ENCODE assay signal across 23 cellular contexts in the genomic region with DNA sequence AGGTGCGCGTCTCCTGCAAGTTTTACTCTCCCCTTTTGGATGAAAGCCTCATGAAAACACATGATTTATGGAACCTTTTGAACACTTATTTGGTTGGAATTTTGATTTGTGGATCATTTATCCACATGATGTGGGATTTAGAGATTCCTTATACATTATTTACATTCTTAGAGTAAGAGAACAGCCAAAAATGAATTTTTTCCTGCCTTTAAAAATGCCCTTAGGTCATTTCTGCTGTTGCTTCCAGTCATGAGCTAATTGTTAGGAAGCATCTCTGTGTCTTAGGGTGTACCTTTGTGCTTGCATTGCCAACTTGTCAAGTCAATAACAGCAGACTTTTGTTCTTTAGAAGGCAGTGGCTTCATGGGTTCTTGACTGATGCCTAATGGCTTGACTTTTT.
A peak's percentile ranks its signal among the peaks of the same experiment; 100 is the strongest.
DNase-seq lines count a peak whose midpoint lies in the region; ATAC-seq and TF ChIP-seq lines count a peak whose summit lies in the region.
"Had no signal": no experiment of that assay in that cellular context is flagged by ENCODE, and none has a peak within 500 bp of the region (broad histone marks: within the 10 kb centered on the region; RNA-seq: fewer than 3 reads in every experiment).

No MANE protein-coding gene starts in this region.

- H3K9me3 Mint-ChIP-seq in activated naive CD4-positive, alpha-beta T cell treated with anti-CD3 and anti-CD28 coated beads for 36 hours = no peaks in the 10 kb centered on the region
- H3K9me3 Mint-ChIP-seq in T-cell = no peaks in the 10 kb centered on the region
- H3K9me3 Mint-ChIP-seq: activated CD4-positive, alpha-beta memory T cell treated with anti-CD3 and anti-CD28 coated beads for 36 hours had no signal

- H2AFZ ChIP-seq in osteoblast (ENCODE audit: low read length) = no peak overlapping the region

- no peaks in the 10 kb centered on the region for H3K9me3 ChIP-seq in osteoblast (ENCODE audit: low read depth, low read length)
- H3K9me3 ChIP-seq: stomach had no signal

- H3K4me2 ChIP-seq in osteoblast (ENCODE audit: insufficient read depth, low read length) = no peak overlapping the region

- H3K4me3 Mint-ChIP-seq in activated naive CD4-positive, alpha-beta T cell treated with anti-CD3 and anti-CD28 coated beads for 36 hours = no peak overlapping the region
- H3K4me3 Mint-ChIP-seq in T-cell = peak overlapping the region in 2 of 3 donors; percentile 7 to 59
- H3K4me3 Mint-ChIP-seq: activated CD4-positive, alpha-beta memory T cell treated with anti-CD3 and anti-CD28 coated beads for 36 hours; CD14-positive monocyte had no signal

- H4K20me1 ChIP-seq in osteoblast (ENCODE audit: insufficient read depth, low read length) = peaks cover 16% of the 10 kb centered on the region

- peaks cover 77% of the 10 kb centered on the region for H3K4me1 Mint-ChIP-seq in activated naive CD4-positive, alpha-beta T cell treated with anti-CD3 and anti-CD28 coated beads for 36 hours (ENCODE audit: low read depth)
- H3K4me1 Mint-ChIP-seq in T-cell = peaks cover 57 to 69% (median 65%) of the 10 kb centered on the region in 3 donors

- CTCF ChIA-PET in activated naive CD4-positive, alpha-beta T cell treated with anti-CD3 and anti-CD28 coated beads for 36 hours (lab: Charles Lee) = no interaction called here
- CTCF ChIA-PET in T-cell (lab: Charles Lee) = no interaction called here

- H3K36me3 Mint-ChIP-seq in activated naive CD4-positive, alpha-beta T cell treated with anti-CD3 and anti-CD28 coated beads for 36 hours (ENCODE audit: low read depth) = peaks cover 23% of the 10 kb centered on the region
- peaks cover 29% of the 10 kb centered on the region for H3K36me3 Mint-ChIP-seq in T-cell

- POLR2A ChIA-PET in T-cell (lab: Charles Lee) = interaction anchor here in 1 of 2 donors (0.6 kb wide), 1 partner anchor 72 kb away, joined by 3 read pairs; no protein-coding TSS in a partner anchor

- TF ChIP-seq CTCF in osteoblast (IDR thresholded peaks at IDR 0.05; ENCODE audit: extremely low read depth, low read depth, low read length) (no peak), brain microvascular endothelial cell (IDR thresholded peaks at IDR 0.05; ENCODE audit: low read depth, low read length, missing control alignments) (no peak)

- intact Hi-C loops in activated naive CD4-positive, alpha-beta T cell treated with anti-CD3 and anti-CD28 coated beads for 36 hours (cut with micrococcal nuclease) = no loop called here

- peaks cover 26% of the 10 kb centered on the region for H3K4me1 ChIP-seq in osteoblast (ENCODE audit: insufficient read depth, low read length)

- H3K27me3 ChIP-seq in osteoblast (ENCODE audit: insufficient read depth, low read length) (no peaks in the 10 kb centered on the region), brain microvascular endothelial cell (replicated peaks) (no peaks in the 10 kb centered on the region)
- H3K27me3 ChIP-seq: stomach, tibial nerve had no signal

- H3K36me3 ChIP-seq in osteoblast (ENCODE audit: insufficient read depth, low read length) (no peaks in the 10 kb centered on the region), brain microvascular endothelial cell (replicated peaks) (no peaks in the 10 kb centered on the region)

- no peak overlapping the region for H3K27ac ChIP-seq in osteoblast (ENCODE audit: low read depth, low read length)
- H3K27ac ChIP-seq in brain microvascular endothelial cell = no peak overlapping the region
- H3K27ac ChIP-seq: stomach, tibial nerve, WERI-Rb-1 had no signal

- ATAC-seq in T-cell (replicated peaks in 1 of 4) = no peak
- ATAC-seq in HG03342 (IDR thresholded peaks at IDR 0.05; ENCODE audit: unreplicated experiment) = no peak
- ATAC-seq in GM21515 (IDR thresholded peaks at IDR 0.05; ENCODE audit: unreplicated experiment) = no peak

- no peak overlapping the region for H3K4me3 ChIP-seq in osteoblast (ENCODE audit: insufficient read depth, low read length)
- H3K4me3 ChIP-seq in brain microvascular endothelial cell (ENCODE audit: low read depth, low read length) = no peak overlapping the region
- H3K4me3 ChIP-seq: lung, stomach, tibial nerve had no signal

- peaks cover 44% of the 10 kb centered on the region for H3K79me2 ChIP-seq in osteoblast (ENCODE audit: insufficient read depth, low read length)

- DNase-seq in activated naive CD4-positive, alpha-beta T cell treated with anti-CD3 and anti-CD28 coated beads for 36 hours = no peak
- DNase-seq in activated naive CD4-positive, alpha-beta T cell treated with Interleukin-2 at 50 U/mL for 16 hours = no peak
- DNase-seq in EH (ENCODE audit: low read depth) (peak; percentile 72), T-cell (no peak), osteoblast (ENCODE audit: insufficient read length, low spot score, missing footprints) (peak; percentile 60), brain microvascular endothelial cell (no peak)
- DNase-seq: activated CD4-positive, alpha-beta memory T cell treated with anti-CD3 and anti-CD28 coated beads for 36 hours; activated CD8-positive, alpha-beta memory T cell treated with anti-CD3 and anti-CD28 coated beads, Interleukin-2, amount 50 U/mL, for 48 hours; activated gamma-delta T cell; anterior cingulate cortex; central memory CD4-positive, alpha-beta T cell; KBM-7; NCI-H1436; RPMI8226; stomach; T-helper 9 cell; WERI-Rb-1 had no signal

- in situ Hi-C loops in brain microvascular endothelial cell (cut with HindIII; ENCODE audit: low pct_ligation_motif_present, low sequenced_read_pairs) = no loop called here

- no peaks in the 10 kb centered on the region for H3K27me3 Mint-ChIP-seq in activated naive CD4-positive, alpha-beta T cell treated with anti-CD3 and anti-CD28 coated beads for 36 hours (ENCODE audit: low read depth)
- H3K27me3 Mint-ChIP-seq in T-cell = no peaks in the 10 kb centered on the region
- H3K27me3 Mint-ChIP-seq: activated CD4-positive, alpha-beta memory T cell treated with anti-CD3 and anti-CD28 coated beads for 36 hours; progenitor cell of endocrine pancreas had no signal

- peak overlapping the region; percentile 4 for H3K27ac Mint-ChIP-seq in activated naive CD4-positive, alpha-beta T cell treated with anti-CD3 and anti-CD28 coated beads for 36 hours
- peak overlapping the region in 1 of 2 donors; percentile 86 for H3K27ac Mint-ChIP-seq in T-cell
- H3K27ac Mint-ChIP-seq: activated CD4-positive, alpha-beta memory T cell treated with anti-CD3 and anti-CD28 coated beads for 36 hours; CD14-positive monocyte; progenitor cell of endocrine pancreas had no signal

Comparison
In these comparisons a context has a peak if more than half of its experiments do, and no peak if none do; other contexts are left out.
1. DNase-seq: peak in EH (single experiment) and osteoblast (single experiment); none in activated naive CD4-positive, alpha-beta T cell treated with anti-CD3 and anti-CD28 coated beads for 36 hours (single experiment), activated naive CD4-positive, alpha-beta T cell treated with Interleukin-2 at 50 U/mL for 16 hours (single experiment), T-cell (0 of 34) and brain microvascular endothelial cell (single experiment).